In the genomic region with DNA sequence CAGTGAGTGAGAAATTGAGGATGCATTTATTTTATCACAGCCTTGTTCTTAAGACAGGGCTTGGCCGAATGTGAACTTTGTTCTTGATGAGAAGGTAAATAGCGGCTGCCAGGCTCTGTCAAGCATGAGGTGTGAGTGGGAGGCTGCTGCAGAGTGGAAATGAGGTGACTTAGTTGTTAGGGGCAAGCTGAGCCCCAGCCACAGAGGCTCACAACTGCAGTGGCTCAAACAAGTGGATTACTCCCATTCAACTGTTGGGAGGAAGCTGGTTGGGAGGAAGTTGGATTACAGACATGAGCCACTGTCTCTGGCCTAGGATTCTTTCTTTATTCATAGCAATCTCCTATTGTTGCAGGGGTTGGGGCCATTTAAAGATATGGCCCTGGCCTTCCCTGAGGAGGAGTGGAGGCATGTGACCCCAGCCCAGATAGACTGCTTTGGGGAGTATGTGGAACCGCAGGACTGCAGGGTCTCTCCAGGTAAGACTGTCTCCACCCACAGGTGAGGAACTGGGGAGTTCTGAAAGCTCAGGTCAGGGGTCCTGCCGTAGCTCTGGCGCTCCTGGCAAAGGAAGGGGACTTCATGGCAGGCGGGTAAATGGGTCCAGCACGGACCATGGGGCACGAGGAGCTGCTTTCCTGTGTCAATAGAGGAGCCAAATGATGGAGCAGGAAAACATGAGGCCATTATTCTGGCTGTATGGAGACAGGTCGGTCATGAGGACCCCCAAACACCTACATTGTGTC, we compare ENCODE assay signal across 11 cellular contexts. TPM values are rescaled to one million over a fixed set of nuclear protein-coding genes. Genes with fewer than 3 reads are reported as not detected.
DNase-seq lines count a peak whose midpoint lies in the region; FAIRE-seq and TF ChIP-seq lines count a peak whose summit lies in the region.
"Had no signal": no experiment of that assay in that cellular context is flagged by ENCODE, and none has a peak within 500 bp of the region (broad histone marks: within the 10 kb centered on the region; RNA-seq: fewer than 3 reads in every experiment).

No MANE protein-coding gene starts in this region.

- H3K27me3 ChIP-seq in keratinocyte (ENCODE audit: control insufficient read depth, extremely low read depth, insufficient read depth, low read length) (no peaks in the 10 kb centered on the region), H7 (ENCODE audit: control insufficient read depth, insufficient read depth, low read length) (no peaks in the 10 kb centered on the region)
- H3K27me3 ChIP-seq: MG63, testis had no signal

- H3K36me3 Mint-ChIP-seq in activated T-helper 2 cell treated with anti-CD3 and anti-CD28 coated beads, Interferon-gamma antibody, Interleukin-2, Interleukin-4, amounts not matched to agents 10 μg/mL and 5 μg/mL and 100 μg/mL, durations not matched to agents 14 hours and 24 hours and 36 hours (ENCODE audit: low read depth): peaks cover 92% of the 10 kb centered on the region
- peaks cover 43% of the 10 kb centered on the region for H3K36me3 Mint-ChIP-seq in type B pancreatic cell

- peak overlapping the region; percentile 77 for H3K4me2 ChIP-seq in keratinocyte (ENCODE audit: control insufficient read depth, extremely low read depth, insufficient read depth, low read depth, low read length)

- no peaks in the 10 kb centered on the region for H3K9me3 Mint-ChIP-seq in activated T-helper 2 cell treated with anti-CD3 and anti-CD28 coated beads, Interferon-gamma antibody, Interleukin-2, Interleukin-4, amounts not matched to agents 10 μg/mL and 5 μg/mL and 100 μg/mL, durations not matched to agents 14 hours and 24 hours and 36 hours
- no peaks in the 10 kb centered on the region for H3K9me3 Mint-ChIP-seq in type B pancreatic cell

- peak overlapping the region; percentile 97 for H3K27ac Mint-ChIP-seq in activated T-helper 2 cell treated with anti-CD3 and anti-CD28 coated beads, Interferon-gamma antibody, Interleukin-2, Interleukin-4, amounts not matched to agents 10 μg/mL and 5 μg/mL and 100 μg/mL, durations not matched to agents 14 hours and 24 hours and 36 hours
- H3K27ac Mint-ChIP-seq in type B pancreatic cell: peak overlapping the region; percentile 48

- H3K4me3 Mint-ChIP-seq in activated T-helper 2 cell treated with anti-CD3 and anti-CD28 coated beads, Interferon-gamma antibody, Interleukin-2, Interleukin-4, amounts not matched to agents 10 μg/mL and 5 μg/mL and 100 μg/mL, durations not matched to agents 14 hours and 24 hours and 36 hours (ENCODE audit: low read depth): peak overlapping the region; percentile 91
- no peak overlapping the region for H3K4me3 Mint-ChIP-seq in type B pancreatic cell

- peaks cover 55% of the 10 kb centered on the region for H3K79me2 ChIP-seq in keratinocyte (ENCODE audit: control insufficient read depth, insufficient read depth, low read length)

- H3K4me3 ChIP-seq in keratinocyte (ENCODE audit: control insufficient read depth in 2 of 3, extremely low read depth in 1 of 3, insufficient read depth in 2 of 3, low read depth in 1 of 3, low read length in 3 of 3): no peak overlapping the region
- no peak overlapping the region for H3K4me3 ChIP-seq in H7 (ENCODE audit: insufficient read depth, low read depth, low read length)
- H3K4me3 ChIP-seq: MG63, testis had no signal

- dilution Hi-C loops in keratinocyte (cut with MboI; ENCODE audit: extremely low pct_ligation_motif_present, low sequenced_read_pairs): no loop called here

- intact Hi-C loops in activated T-helper 2 cell treated with anti-CD3 and anti-CD28 coated beads, Interferon-gamma antibody, Interleukin-2, Interleukin-4, amounts not matched to agents 10 μg/mL and 5 μg/mL and 100 μg/mL, durations not matched to agents 14 hours and 24 hours and 36 hours (cut with micrococcal nuclease): loop anchor here (1.0 to 10.0 kb wide), 3 partner anchors 13 to 461 kb away; partner anchors contain the start of genes COPS6 and ZNF3

- no peaks in the 10 kb centered on the region for H3K9me3 ChIP-seq in keratinocyte (ENCODE audit: control insufficient read depth, low read depth, low read length)
- H3K9me3 ChIP-seq: MG63, testis had no signal

- peak overlapping the region; percentile 36 for H3K27ac ChIP-seq in keratinocyte (ENCODE audit: control insufficient read depth, insufficient read depth, low read length)
- H3K27ac ChIP-seq: testis had no signal

- no peak for FAIRE-seq in keratinocyte (lab: Jason Lieb, UNC)

- no peak for TF ChIP-seq CTCF in keratinocyte (optimal IDR thresholded peaks at IDR 0.05 in 1 of 3, IDR thresholded peaks at IDR 0.05 in 1 of 3, conservative IDR thresholded peaks at IDR 0.05 in 1 of 3; ENCODE audit: extremely low read depth in 1 of 3, insufficient read depth in 2 of 3, low read length in 3 of 3)
- TF ChIP-seq CTCF in type B pancreatic cell (conservative IDR thresholded peaks at IDR 0.05): no peak

- peaks cover 35% of the 10 kb centered on the region for H3K4me1 ChIP-seq in keratinocyte (ENCODE audit: control insufficient read depth, extremely low read depth, insufficient read depth, low read length)
- H3K4me1 ChIP-seq: testis had no signal

- peaks cover 70% of the 10 kb centered on the region for H3K4me1 Mint-ChIP-seq in activated T-helper 2 cell treated with anti-CD3 and anti-CD28 coated beads, Interferon-gamma antibody, Interleukin-2, Interleukin-4, amounts not matched to agents 10 μg/mL and 5 μg/mL and 100 μg/mL, durations not matched to agents 14 hours and 24 hours and 36 hours (ENCODE audit: low read depth)
- H3K4me1 Mint-ChIP-seq in type B pancreatic cell (ENCODE audit: unreplicated experiment): peaks cover under 1% of the 10 kb centered on the region

- H4K20me1 ChIP-seq in keratinocyte (ENCODE audit: control insufficient read depth, extremely low read depth, insufficient read depth, low read length): no peaks in the 10 kb centered on the region

- H2AFZ ChIP-seq in keratinocyte (ENCODE audit: control insufficient read depth, low read length): no peak overlapping the region

- H3K9ac ChIP-seq in keratinocyte (ENCODE audit: control insufficient read depth, extremely low read depth, insufficient read depth, low read length): no peak overlapping the region

- peaks cover 2% of the 10 kb centered on the region for H3K9me1 ChIP-seq in keratinocyte (ENCODE audit: control insufficient read depth, extremely low read depth, insufficient read depth, low read length)

- DNase-seq in activated naive CD4-positive, alpha-beta T cell treated with Interleukin-2 at 50 U/mL for 16 hours: peak; percentile 16
- DNase-seq in activated naive CD4-positive, alpha-beta T cell (lab: John Stamatoyannopoulos, UW): no peak
- DNase-seq in activated T-helper 2 cell treated with anti-CD3 and anti-CD28 coated beads, Interferon-gamma antibody, Interleukin-2, Interleukin-4, amounts not matched to agents 10 μg/mL and 5 μg/mL and 100 μg/mL, durations not matched to agents 14 hours and 24 hours and 36 hours (ENCODE audit: low spot score): no peak
- DNase-seq in keratinocyte (ENCODE audit: low read depth, low spot score) (no peak), type B pancreatic cell (ENCODE audit: extremely low spot score, unreplicated experiment) (peak; percentile 32), H7 (no peak), iPS-NIHi7 (ENCODE audit: extremely low spot score) (no peak), NCI-H187 (lab: John Stamatoyannopoulos, UW) (no peak)
- DNase-seq: MG63, testis had no signal

- peaks cover 61 to 77% of the 10 kb centered on the region in 2 experiments for H3K36me3 ChIP-seq in keratinocyte (ENCODE audit: control insufficient read depth in 2 of 2, extremely low read depth in 1 of 2, insufficient read depth in 2 of 2, low read length in 2 of 2)
- H3K36me3 ChIP-seq in H7 (replicated peaks; ENCODE audit: control insufficient read depth, insufficient read depth, low read length): peaks cover 65% of the 10 kb centered on the region

- H3K27me3 Mint-ChIP-seq in activated T-helper 2 cell treated with anti-CD3 and anti-CD28 coated beads, Interferon-gamma antibody, Interleukin-2, Interleukin-4, amounts not matched to agents 10 μg/mL and 5 μg/mL and 100 μg/mL, durations not matched to agents 14 hours and 24 hours and 36 hours (ENCODE audit: low read depth): no peaks in the 10 kb centered on the region
- no peaks in the 10 kb centered on the region for H3K27me3 Mint-ChIP-seq in type B pancreatic cell

RNA-seq across cellular contexts. Expression of gene ZSCAN25, which starts 7.1 kb away (rescaled TPM):
- total RNA-seq in activated T-helper 2 cell treated with anti-CD3 and anti-CD28 coated beads, Interferon-gamma antibody, Interleukin-2, Interleukin-4, amounts not matched to agents 10 μg/mL and 5 μg/mL and 100 μg/mL, durations not matched to agents 14 hours and 24 hours and 36 hours: 31.2 and 31.7 TPM in 2 replicates
- 10.3 to 13.1 TPM (median 11.6 TPM) in 3 replicates for polyA plus RNA-seq in keratinocyte
- polyA plus RNA-seq in keratinocyte (2011; ENCODE audit: low read depth): 3.1 TPM
- polyA plus RNA-seq in keratinocyte (2011; cell fraction: cytosol; rRNA removed): 5.3 and 6.2 TPM in 2 replicates
- 19.5 and 21.2 TPM in 2 replicates for polyA plus RNA-seq in keratinocyte (2011; cell fraction: nucleus; rRNA removed)
- polyA plus RNA-seq in keratinocyte (2012; ENCODE audit: low replicate concordance): 3.9 and 8.5 TPM in 2 replicates
- 16.4 to 21.7 TPM (median 19.2 TPM) in 3 replicates for polyA minus RNA-seq in keratinocyte
- 9.6 TPM for polyA minus RNA-seq in keratinocyte (2011; cell fraction: cytosol; rRNA and poly(A)+ RNA removed)
- polyA minus RNA-seq in keratinocyte (2011; cell fraction: nucleus; rRNA and poly(A)+ RNA removed): 16.1 and 21.2 TPM in 2 replicates
- total RNA-seq in type B pancreatic cell (ENCODE audit: low replicate concordance): 22.9 and 25.4 TPM in 2 replicates
- total RNA-seq in H7 (2014; rRNA removed; shearing (Covaris generic)): 12.5 and 13.2 TPM in 2 replicates

RNA-seq across cellular contexts. Expression of gene TMEM225B, which starts 25.8 kb away (rescaled TPM):
- total RNA-seq in activated T-helper 2 cell treated with anti-CD3 and anti-CD28 coated beads, Interferon-gamma antibody, Interleukin-2, Interleukin-4, amounts not matched to agents 10 μg/mL and 5 μg/mL and 100 μg/mL, durations not matched to agents 14 hours and 24 hours and 36 hours: 1.3 and 1.9 TPM in 2 replicates
- 0.18 to 0.26 TPM (median 0.23 TPM) in 3 replicates for polyA plus RNA-seq in keratinocyte
- 0.26 TPM for polyA plus RNA-seq in keratinocyte (2011; ENCODE audit: low read depth)
- polyA plus RNA-seq in keratinocyte (2011; cell fraction: cytosol; rRNA removed): 0.05 and 0.13 TPM in 2 replicates
- 0.15 and 0.19 TPM in 2 replicates for polyA plus RNA-seq in keratinocyte (2011; cell fraction: nucleus; rRNA removed)
- polyA plus RNA-seq in keratinocyte (2012; ENCODE audit: low replicate concordance): 1.7 TPM in 1 of 2 replicates, not detected in the other
- 0.20 TPM in 1 of 3 replicates, not detected in the others for polyA minus RNA-seq in keratinocyte
- polyA minus RNA-seq in keratinocyte (2011; cell fraction: cytosol; rRNA and poly(A)+ RNA removed): not detected
- polyA minus RNA-seq in keratinocyte (2011; cell fraction: nucleus; rRNA and poly(A)+ RNA removed): not detected in 2 replicates
- total RNA-seq in type B pancreatic cell (ENCODE audit: low replicate concordance): 0.36 and 0.82 TPM in 2 replicates
- 0.48 and 0.52 TPM in 2 replicates for total RNA-seq in H7 (2014; rRNA removed; shearing (Covaris generic))
- total RNA-seq: cardiac septum had no signal

RNA-seq across cellular contexts. Expression of gene CYP3A5, which starts 55.9 kb away (rescaled TPM):
- total RNA-seq in activated T-helper 2 cell treated with anti-CD3 and anti-CD28 coated beads, Interferon-gamma antibody, Interleukin-2, Interleukin-4, amounts not matched to agents 10 μg/mL and 5 μg/mL and 100 μg/mL, durations not matched to agents 14 hours and 24 hours and 36 hours: not detected in 2 replicates
- polyA plus RNA-seq in keratinocyte: 2.0 to 4.5 TPM (median 3.4 TPM) in 3 replicates
- polyA plus RNA-seq in keratinocyte (2011; ENCODE audit: low read depth): 12.8 TPM
- 1.3 and 2.2 TPM in 2 replicates for polyA plus RNA-seq in keratinocyte (2011; cell fraction: cytosol; rRNA removed)
- polyA plus RNA-seq in keratinocyte (2011; cell fraction: nucleus; rRNA removed): 8.8 and 10.6 TPM in 2 replicates
- 2.6 and 12.9 TPM in 2 replicates for polyA plus RNA-seq in keratinocyte (2012; ENCODE audit: low replicate concordance)
- polyA minus RNA-seq in keratinocyte: 2.4 to 5.4 TPM (median 5.0 TPM) in 3 replicates
- 1.3 TPM for polyA minus RNA-seq in keratinocyte (2011; cell fraction: cytosol; rRNA and poly(A)+ RNA removed)
- polyA minus RNA-seq in keratinocyte (2011; cell fraction: nucleus; rRNA and poly(A)+ RNA removed): 5.1 and 7.7 TPM in 2 replicates
- total RNA-seq in type B pancreatic cell (ENCODE audit: low replicate concordance): 33.1 and 53.0 TPM in 2 replicates
- 0.31 TPM in 1 of 2 replicates, not detected in the other for total RNA-seq in H7 (2014; rRNA removed; shearing (Covaris generic))

Comparison
In these comparisons a context has a peak if more than half of its experiments do, and no peak if none do; other contexts are left out.
1. DNase-seq: peak in activated naive CD4-positive, alpha-beta T cell treated with Interleukin-2 at 50 U/mL for 16 hours (single experiment) and type B pancreatic cell (single experiment); none in activated naive CD4-positive, alpha-beta T cell (0 of 4), activated T-helper 2 cell treated with anti-CD3 and anti-CD28 coated beads, Interferon-gamma antibody, Interleukin-2, Interleukin-4, amounts not matched to agents 10 μg/mL and 5 μg/mL and 100 μg/mL, durations not matched to agents 14 hours and 24 hours and 36 hours (single experiment), keratinocyte (single experiment), H7 (single experiment), iPS-NIHi7 (single experiment) and NCI-H187 (0 of 2).
2. RNA of gene CYP3A5, which starts 55.9 kb away (total RNA-seq): 33.1 to 53.0 TPM in type B pancreatic cell; 0.31 TPM in H7 and not detected in activated T-helper 2 cell treated with anti-CD3 and anti-CD28 coated beads, Interferon-gamma antibody, Interleukin-2, Interleukin-4, amounts not matched to agents 10 μg/mL and 5 μg/mL and 100 μg/mL, durations not matched to agents 14 hours and 24 hours and 36 hours; every median in the first group is over 10 times any median in the second.